29 cellular contexts compared by ENCODE assay signal in genomic region chr15:39000008-39000734, GRCh38.
"Had no signal": no experiment of that assay in that cellular context is flagged by ENCODE, and none has a peak within 500 bp of the region (broad histone marks: within the 10 kb centered on the region; RNA-seq: fewer than 3 reads in every experiment).

No MANE protein-coding gene starts in this region.

- ATAC-seq: esophagus mucosa; gastrocnemius medialis; heart left ventricle; left lobe of liver; naive thymus-derived CD8-positive, alpha-beta T cell; pancreas; stimulated activated memory B cell treated with anti-CD40 and anti-IgM and Interleukin-4, amounts not matched to agents 10 μg/mL and 1 μg/mL and 100 μg/mL, for 72 hours; stimulated activated naive CD8-positive, alpha-beta T cell treated with anti-CD3 and anti-CD28 coated beads, Interleukin-15, Interleukin-2, amounts not matched to agents 100 U/mL and 50 U/mL, for 24 hours; upper lobe of right lung had no signal

- H3K27ac Mint-ChIP-seq: endodermal cell; immature natural killer cell; naive thymus-derived CD8-positive, alpha-beta T cell; nephron progenitor cell; stimulated activated memory B cell treated with anti-CD40 and anti-IgM and Interleukin-4, amounts not matched to agents 10 μg/mL and 1 μg/mL and 100 μg/mL, for 72 hours had no signal

- H3K4me1 Mint-ChIP-seq: immature natural killer cell; stimulated activated memory B cell treated with anti-CD40 and anti-IgM and Interleukin-4, amounts not matched to agents 10 μg/mL and 1 μg/mL and 100 μg/mL, for 72 hours had no signal

- H3K4me1 ChIP-seq: spleen, upper lobe of right lung, uterus had no signal

- H3K36me3 ChIP-seq: gastrocnemius medialis, heart left ventricle, pancreas, spleen, thoracic aorta, tibial nerve, upper lobe of right lung, uterus had no signal

- H3K4me3 ChIP-seq: dorsolateral prefrontal cortex, gastrocnemius medialis, heart left ventricle, pancreas, skin epidermis, spleen, thoracic aorta, tibial nerve, upper lobe of right lung, uterus had no signal

- H3K27ac ChIP-seq: dorsolateral prefrontal cortex, epithelial cell of prostate, gastrocnemius medialis, heart left ventricle, pancreas, skin epidermis, spleen, thoracic aorta, tibial nerve, upper lobe of right lung, uterus had no signal

- H3K9me3 ChIP-seq: gastrocnemius medialis, pancreas, thoracic aorta, tibial nerve, upper lobe of right lung, uterus had no signal

- H3K36me3 Mint-ChIP-seq: immature natural killer cell; stimulated activated memory B cell treated with anti-CD40 and anti-IgM and Interleukin-4, amounts not matched to agents 10 μg/mL and 1 μg/mL and 100 μg/mL, for 72 hours had no signal

- H3K27me3 ChIP-seq: gastrocnemius medialis, heart left ventricle, pancreas, spleen, tibial nerve, upper lobe of right lung, uterus had no signal

- H3K4me3 Mint-ChIP-seq: endodermal cell; immature natural killer cell; naive thymus-derived CD8-positive, alpha-beta T cell; nephron progenitor cell; stimulated activated memory B cell treated with anti-CD40 and anti-IgM and Interleukin-4, amounts not matched to agents 10 μg/mL and 1 μg/mL and 100 μg/mL, for 72 hours had no signal

- H3K27me3 Mint-ChIP-seq: stimulated activated memory B cell treated with anti-CD40 and anti-IgM and Interleukin-4, amounts not matched to agents 10 μg/mL and 1 μg/mL and 100 μg/mL, for 72 hours had no signal

- DNase-seq: central memory CD4-positive, alpha-beta T cell; effector CD4-positive, alpha-beta T cell; endodermal cell; foreskin fibroblast; gastrocnemius medialis; heart left ventricle; hypothalamus; immature natural killer cell; islet precursor cell; mesendoderm; midbrain; naive thymus-derived CD8-positive, alpha-beta T cell; nephron progenitor cell; occipital lobe; spleen; stimulated activated CD4-positive, alpha-beta T cell treated with anti-CD3 and anti-CD28 coated beads, Interleukin-4, amount 100 ng/mL, for 4 hours; stimulated activated naive CD8-positive, alpha-beta T cell treated with anti-CD3 and anti-CD28 coated beads, Interleukin-15, Interleukin-2, amounts not matched to agents 100 U/mL and 50 U/mL, for 24 hours; substantia nigra; upper lobe of right lung had no signal
